ENCODE assay signal across 25 cellular contexts in the genomic region with DNA sequence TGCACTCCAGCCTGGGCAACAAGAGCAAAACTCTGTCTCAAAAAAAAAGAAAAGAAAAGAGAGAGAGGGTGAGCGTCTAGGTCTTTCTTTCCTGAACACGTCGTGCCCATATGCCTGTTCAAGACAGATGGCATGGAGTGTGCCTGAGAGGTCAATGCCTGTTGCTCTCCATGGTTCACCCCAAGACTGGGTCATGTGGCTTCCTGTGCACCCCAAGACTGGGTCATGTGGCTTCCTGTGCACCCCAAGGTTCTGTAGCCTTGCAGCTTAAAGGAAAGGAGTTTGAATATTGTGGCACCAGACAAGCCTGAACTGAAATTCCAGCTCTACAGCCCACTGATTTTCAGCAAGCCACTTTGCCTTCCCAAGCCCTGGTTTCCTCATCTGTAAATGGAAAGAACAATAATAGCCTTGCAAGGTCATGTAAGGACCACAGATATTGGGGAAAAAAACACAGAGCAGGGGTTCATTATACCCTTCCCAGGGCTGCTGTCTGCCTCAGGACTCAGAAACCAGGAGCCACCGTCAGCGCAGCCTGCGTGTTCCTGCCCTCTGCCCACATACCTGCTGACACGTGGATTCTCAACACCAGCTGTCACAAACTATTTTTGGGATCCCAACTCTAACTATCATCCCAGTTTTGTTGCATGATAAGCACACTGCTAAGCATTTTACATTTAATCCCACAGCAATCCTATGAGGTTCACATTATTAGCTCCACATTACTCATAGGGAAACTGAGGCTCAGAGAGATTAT. TPM values are rescaled to one million over a fixed set of nuclear protein-coding genes. Genes with fewer than 3 reads are reported as not detected.
"Had no signal": no experiment of that assay in that cellular context is flagged by ENCODE, and none has a peak within 500 bp of the region (broad histone marks: within the 10 kb centered on the region; RNA-seq: fewer than 3 reads in every experiment).

No MANE protein-coding gene starts in this region.

- H3K36me3 Mint-ChIP-seq: activated naive CD4-positive, alpha-beta T cell treated with anti-CD3 and anti-CD28 coated beads, Interleukin-2, amount 10 ng/mL, durations not matched to agents 7 days and 5 days; natural killer cell treated with Interleukin-12 subunit alpha and Interleukin-12 subunit beta and Interleukin-15 and Interleukin-18, amount 100 ng/mL, for 72 hours; T-cell; type B pancreatic cell had no signal

- H3K4me2 ChIP-seq: SK-N-SH had no signal

- H3K4me3 ChIP-seq: ascending aorta, breast epithelium, gastroesophageal sphincter, skin epidermis, suprapubic skin had no signal

- H3K4me1 ChIP-seq: breast epithelium had no signal

- H3K27ac ChIP-seq: ascending aorta, breast epithelium, gastroesophageal sphincter, skin epidermis, suprapubic skin had no signal

- H3K9me3 ChIP-seq: ascending aorta, breast epithelium, gastroesophageal sphincter, SK-N-SH, suprapubic skin had no signal

- H3K9me3 Mint-ChIP-seq: activated naive CD4-positive, alpha-beta T cell treated with anti-CD3 and anti-CD28 coated beads, Interleukin-2, amount 10 ng/mL, durations not matched to agents 7 days and 5 days; activated T-cell treated with anti-CD3 and anti-CD28 coated beads, Interleukin-2, amount 50 U/mL, for 24 hours; endodermal cell; natural killer cell treated with Interleukin-12 subunit alpha and Interleukin-12 subunit beta and Interleukin-15 and Interleukin-18, amount 100 ng/mL, for 72 hours; T-cell; type B pancreatic cell had no signal

- H3K4me3 Mint-ChIP-seq: activated naive CD4-positive, alpha-beta T cell treated with anti-CD3 and anti-CD28 coated beads, Interleukin-2, amount 10 ng/mL, durations not matched to agents 7 days and 5 days; activated T-cell treated with anti-CD3 and anti-CD28 coated beads, Interleukin-2, amount 50 U/mL, for 24 hours; endodermal cell; natural killer cell treated with Interleukin-12 subunit alpha and Interleukin-12 subunit beta and Interleukin-15 and Interleukin-18, amount 100 ng/mL, for 72 hours; T-cell; type B pancreatic cell had no signal

- ATAC-seq: activated CD4-positive, CD25-positive, alpha-beta regulatory T cell treated with anti-CD3 and anti-CD28 coated beads, Interleukin-2, amount 50 U/mL, for 24 hours; gastroesophageal sphincter; natural killer cell treated with Interleukin-12 subunit alpha and Interleukin-12 subunit beta and Interleukin-15 and Interleukin-18, amount 100 ng/mL, for 72 hours; T-cell had no signal

- H3K4me1 Mint-ChIP-seq: endodermal cell had no signal

- H3K36me3 ChIP-seq: ascending aorta, breast epithelium, gastroesophageal sphincter, suprapubic skin had no signal

- DNase-seq: activated CD4-positive, alpha-beta T cell treated with anti-CD3 and anti-CD28 coated beads, Interleukin-2, amount 50 U/mL, for 1 hour; activated naive CD4-positive, alpha-beta T cell treated with anti-CD3 and anti-CD28 coated beads, Interleukin-2, amount 10 ng/mL, durations not matched to agents 7 days and 5 days; activated T-cell treated with anti-CD3 and anti-CD28 coated beads, Interleukin-2, amount 50 U/mL, for 24 hours; hippocampal formation; mesenchymal stem cell; SK-N-SH; stimulated activated CD4-positive, alpha-beta T cell treated with anti-CD3 and anti-CD28 coated beads, Interleukin-15, amount 100 ng/mL, for 24 hours; stimulated activated CD4-positive, alpha-beta T cell treated with anti-CD3 and anti-CD28 coated beads, Interleukin-4, amount 100 ng/mL, for 24 hours; stimulated activated naive CD4-positive, alpha-beta T cell treated with Interleukin-2 at 50 U/mL for 16 hours; T-cell; T-helper 9 cell had no signal

- H3K27ac Mint-ChIP-seq: activated naive CD4-positive, alpha-beta T cell treated with anti-CD3 and anti-CD28 coated beads, Interleukin-2, amount 10 ng/mL, durations not matched to agents 7 days and 5 days; activated T-cell treated with anti-CD3 and anti-CD28 coated beads, Interleukin-2, amount 50 U/mL, for 24 hours; endodermal cell; natural killer cell treated with Interleukin-12 subunit alpha and Interleukin-12 subunit beta and Interleukin-15 and Interleukin-18, amount 100 ng/mL, for 72 hours; type B pancreatic cell had no signal

- H3K9ac ChIP-seq: SK-N-SH had no signal

RNA-seq across cellular contexts. Expression of gene PYY, which starts 32.7 kb away (rescaled TPM):
- total RNA-seq: ascending aorta; dermis microvascular lymphatic vessel endothelial cell; epithelial cell of proximal tubule; gastroesophageal sphincter; kidney epithelial cell; liver; natural killer cell treated with Interleukin-12 subunit alpha and Interleukin-12 subunit beta and Interleukin-15 and Interleukin-18, amount 100 ng/mL, for 72 hours; pulmonary artery endothelial cell; suprapubic skin; T-cell had no signal

RNA-seq across cellular contexts. Expression of gene PPY, which starts 44.1 kb away (rescaled TPM):
- total RNA-seq: ascending aorta; breast epithelium; dermis microvascular lymphatic vessel endothelial cell; endodermal cell; epithelial cell of proximal tubule; gastroesophageal sphincter; kidney epithelial cell; liver; natural killer cell treated with Interleukin-12 subunit alpha and Interleukin-12 subunit beta and Interleukin-15 and Interleukin-18, amount 100 ng/mL, for 72 hours; pulmonary artery endothelial cell; suprapubic skin; T-cell had no signal
- polyA plus RNA-seq: liver, SK-N-SH had no signal
